ENCODE assay signal across 23 cellular contexts in genomic region chr21:19874521-19874920, GRCh38.
"Had no signal": no experiment of that assay in that cellular context is flagged by ENCODE, and none has a peak within 500 bp of the region (broad histone marks: within the 10 kb centered on the region; RNA-seq: fewer than 3 reads in every experiment).

No MANE protein-coding gene starts in this region.

- H3K4me3 ChIP-seq: esophagus squamous epithelium, gastrocnemius medialis, heart right ventricle, left lung, lower lobe of right lung, mucosa of descending colon had no signal

- H3K27ac ChIP-seq: epithelial cell of prostate, esophagus squamous epithelium, gastrocnemius medialis, heart right ventricle, left lung, lower lobe of right lung had no signal

- H3K9me3 ChIP-seq: gastrocnemius medialis, lower lobe of right lung, mucosa of descending colon had no signal

- ATAC-seq: effector memory CD8-positive, alpha-beta T cell; esophagus mucosa; gastrocnemius medialis; heart right ventricle; left cardiac atrium; left lung; left ventricle myocardium superior; lower lobe of right lung; mucosa of descending colon; naive thymus-derived CD8-positive, alpha-beta T cell had no signal

- H3K4me1 ChIP-seq: esophagus squamous epithelium, gastrocnemius medialis, heart right ventricle, left lung, lower lobe of right lung had no signal

- H3K36me3 ChIP-seq: esophagus squamous epithelium, gastrocnemius medialis, heart right ventricle, left lung, lower lobe of right lung had no signal

- DNase-seq: cortex of kidney; effector CD8-positive, alpha-beta T cell; effector memory CD8-positive, alpha-beta T cell; endodermal cell; erythroblast; esophagus squamous epithelium; foreskin fibroblast; foreskin melanocyte; gastrocnemius medialis; glutamatergic neuron; head of caudate nucleus; heart right ventricle; hippocampal formation; left cardiac atrium; left lung; left ventricle myocardium superior; lower lobe of right lung; mesenchymal stem cell; mucosa of descending colon; naive B cell; naive thymus-derived CD8-positive, alpha-beta T cell had no signal

- H3K27me3 ChIP-seq: esophagus squamous epithelium, gastrocnemius medialis, heart right ventricle, left lung had no signal
